Comparison of ENCODE assay signal across 8 cellular contexts in the genomic region with DNA sequence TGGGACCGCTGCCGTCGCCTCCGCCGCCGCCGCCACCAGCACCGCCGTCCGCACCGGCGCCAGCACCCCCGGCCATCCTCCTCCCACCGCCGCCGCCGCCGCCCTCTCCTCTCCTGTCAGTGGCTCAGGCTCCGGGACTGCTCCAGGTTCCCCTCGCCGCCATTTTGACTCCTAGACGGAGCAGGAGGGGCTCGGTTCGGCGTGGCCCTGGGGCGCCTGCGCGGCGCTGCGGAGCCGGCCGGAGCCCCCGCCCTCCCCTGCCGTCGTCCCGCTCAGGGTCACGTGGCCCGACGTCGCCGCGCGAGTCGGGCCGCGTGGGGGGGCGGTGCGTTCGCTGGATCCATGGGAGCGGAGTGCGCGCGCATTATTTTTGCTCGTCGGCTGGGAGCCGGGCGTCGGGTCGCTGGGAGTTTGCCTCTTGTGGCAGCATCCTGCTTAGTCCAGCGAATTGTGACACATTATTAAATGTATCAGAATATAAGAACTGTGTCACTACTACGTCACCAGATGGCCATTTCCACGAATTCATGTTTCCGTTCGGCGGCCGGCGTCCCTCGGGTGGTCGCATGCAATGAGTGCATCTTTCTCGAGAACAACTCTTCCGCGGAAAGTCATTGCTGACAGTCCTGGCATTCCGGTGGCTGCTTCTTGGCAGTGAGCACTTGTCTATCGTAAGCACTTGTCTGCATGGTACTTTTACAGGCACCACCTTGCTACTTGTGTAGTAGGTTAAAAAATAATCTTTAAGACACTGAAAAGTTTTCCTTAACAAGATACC. TPM values are rescaled to one million over a fixed set of nuclear protein-coding genes. Genes with fewer than 3 reads are reported as not detected.
DNase-seq lines count a peak whose midpoint lies in the region; ATAC-seq and TF ChIP-seq lines count a peak whose summit lies in the region.

TSS of gene BTBD7 (minus strand) at position 184 of the 778 bp plus-strand sequence. CDS start 36,985 bp downstream, outside the sequence.

- H3K27me3 ChIP-seq in BJ (ENCODE audit: control insufficient read depth, insufficient read depth, low read length), result no peaks in the 10 kb centered on the region

- ATAC-seq in HG03457 (IDR thresholded peaks at IDR 0.05; ENCODE audit: unreplicated experiment), result peak; percentile 62

- no peaks in the 10 kb centered on the region for H3K36me3 ChIP-seq in BJ (ENCODE audit: control insufficient read depth, insufficient read depth, low read length)

- TF ChIP-seq CTCF in BJ (IDR thresholded peaks at IDR 0.05; ENCODE audit: insufficient read depth, low read depth, low read length), result peak; percentile 22; the same call in 1 of the 2 replicates
- TF ChIP-seq CTCF in choroid plexus epithelial cell (conservative IDR thresholded peaks at IDR 0.05; ENCODE audit: low read depth, low read length), result peak; percentile 31

- CTCF ChIA-PET in BJ (lab: Yijun Ruan, JAX), result interaction anchor here (1.0 kb wide), 1 partner anchor 148 kb away, joined by 3 read pairs; the partner anchor contains the start of genes LYSET and MOAP1

- DNase-seq in BJ (ENCODE audit: low read depth) (peak; percentile 54), GM19240 (ENCODE audit: insufficient read length, low spot score) (peak; percentile 82), NCI-H524 treated with DMSO at 0.1 percent for 48 hours (lab: John Stamatoyannopoulos, UW) (peak; percentile 83), choroid plexus epithelial cell (ENCODE audit: low read depth) (peak; percentile 94), kidney tubule cell (ENCODE audit: low spot score) (peak; percentile 97)
- DNase-seq in activated CD4-positive, alpha-beta T cell treated with anti-CD3 and anti-CD28 coated beads for 4 hours, result peak; percentile 94
- DNase-seq in stimulated activated CD4-positive, alpha-beta T cell treated with anti-CD3 and anti-CD28 coated beads, Interleukin-1b, Interleukin-23, amount 100 ng/mL, for 1 hour (ENCODE audit: low read depth in 2 of 2), result peak; percentile 81 to 90

- H3K4me3 ChIP-seq in BJ (ENCODE audit: low read depth, low read length) (peak within 1 kb of the TSS; percentile 72), choroid plexus epithelial cell (ENCODE audit: low read depth, low read length) (peak within 1 kb of the TSS; percentile 79)

- POLR2A ChIA-PET in BJ (lab: Charles Lee), result no interaction called here

RNA-seq across cellular contexts. Expression of gene BTBD7, which starts in this region (rescaled TPM):
- polyA plus RNA-seq in BJ (2011; rRNA removed), result 17.7 and 18.2 TPM in 2 replicates
- 24.5 and 32.5 TPM in 2 replicates for polyA minus RNA-seq in BJ (2011; rRNA and poly(A)+ RNA removed)

Comparison
In these comparisons a context has a peak if more than half of its experiments do, and no peak if none do; other contexts are left out.
1. Peak in every context shown above with its lines: DNase-seq, ATAC-seq and H3K4me3 ChIP-seq.